1 cellular context compared by ENCODE assay signal in the genomic region with DNA sequence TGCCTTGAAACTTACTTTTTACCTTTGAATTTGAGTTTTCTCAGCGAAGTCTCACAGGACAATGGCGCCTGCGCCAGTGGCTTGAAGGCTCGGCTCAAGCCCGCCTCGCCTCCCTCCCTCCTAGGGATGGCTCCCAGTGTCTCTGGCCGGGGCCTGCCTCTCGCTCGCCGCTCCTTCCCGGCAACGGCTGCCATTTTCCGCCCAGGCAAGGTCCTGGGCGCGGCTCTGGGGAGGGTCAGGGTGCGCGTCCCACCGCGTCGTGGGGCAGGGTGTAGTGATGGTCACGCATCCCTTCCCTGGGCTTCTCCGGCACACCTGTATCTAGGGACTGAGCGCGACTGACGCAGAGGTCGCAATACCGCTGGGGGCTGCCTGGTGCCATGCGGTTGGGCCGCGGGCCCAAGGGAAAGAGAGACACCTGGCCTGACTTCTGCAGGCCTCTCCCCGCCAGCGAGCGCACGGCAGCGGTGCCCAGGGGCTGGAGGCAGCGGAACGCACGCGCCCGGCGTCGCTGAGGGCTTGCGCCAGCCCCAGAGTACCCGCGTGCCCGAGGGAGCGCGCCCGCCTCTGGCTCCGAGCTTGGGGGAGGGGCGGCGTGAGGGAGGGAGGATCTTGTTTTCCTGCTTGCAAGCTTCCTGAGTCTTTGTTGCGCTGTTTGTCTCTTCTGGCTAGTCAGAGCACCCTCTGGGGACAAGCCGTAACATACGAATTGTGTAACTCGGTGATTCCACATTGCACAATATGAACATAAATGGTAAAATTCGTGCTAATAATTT.
TF ChIP-seq lines count a peak whose summit lies in the region.

No MANE protein-coding gene starts in this region.

TF ChIP-seq in HepG2, 621 proteins besides CTCF, POLR2A, EP300 and RAD21 (continued from another document and continues in another):
- TF ChIP-seq ZNF281 (CRISPR knock-in tag; IDR thresholded peaks at IDR 0.05; ENCODE audit: borderline replicate concordance) = peak; percentile 97
- TF ChIP-seq GZF1 (CRISPR knock-in tag; IDR thresholded peaks at IDR 0.05) = no peak
- no peak for TF ChIP-seq ZNF850 (CRISPR knock-in tag; conservative IDR thresholded peaks at IDR 0.05)
- no peak for TF ChIP-seq ZNF556 (CRISPR knock-in tag; IDR thresholded peaks at IDR 0.05; ENCODE audit: borderline replicate concordance)
- TF ChIP-seq MXD4 (CRISPR knock-in tag; IDR thresholded peaks at IDR 0.05) = 0 out of 2 replicates have a peak, but pooled peaks have one; percentile 24
- peak; percentile 54; the same call in 1 of the 2 replicates for TF ChIP-seq ZFX (CRISPR knock-in tag; IDR thresholded peaks at IDR 0.05; ENCODE audit: low read depth)
- no peak for TF ChIP-seq HNRNPL (IDR thresholded peaks at IDR 0.05; ENCODE audit: low read depth, low read length)
- TF ChIP-seq MLXIP (CRISPR knock-in tag; IDR thresholded peaks at IDR 0.05; ENCODE audit: borderline replicate concordance) = no peak
- TF ChIP-seq ETV6 (CRISPR knock-in tag; conservative IDR thresholded peaks at IDR 0.05) = no peak
- TF ChIP-seq ATF7-NPFF (CRISPR knock-in tag; IDR thresholded peaks at IDR 0.05; ENCODE audit: low read depth) = peak; percentile 59; the same call in 1 of the 2 replicates
- TF ChIP-seq ZBTB26 (CRISPR knock-in tag; IDR thresholded peaks at IDR 0.05; ENCODE audit: borderline replicate concordance) = no peak
- peak; percentile 56; the same call in 1 of the 2 replicates for TF ChIP-seq UBTF (CRISPR knock-in tag; IDR thresholded peaks at IDR 0.05)
- TF ChIP-seq ZNF761 (CRISPR knock-in tag; conservative IDR thresholded peaks at IDR 0.05) = no peak
- TF ChIP-seq, protein P1, sequence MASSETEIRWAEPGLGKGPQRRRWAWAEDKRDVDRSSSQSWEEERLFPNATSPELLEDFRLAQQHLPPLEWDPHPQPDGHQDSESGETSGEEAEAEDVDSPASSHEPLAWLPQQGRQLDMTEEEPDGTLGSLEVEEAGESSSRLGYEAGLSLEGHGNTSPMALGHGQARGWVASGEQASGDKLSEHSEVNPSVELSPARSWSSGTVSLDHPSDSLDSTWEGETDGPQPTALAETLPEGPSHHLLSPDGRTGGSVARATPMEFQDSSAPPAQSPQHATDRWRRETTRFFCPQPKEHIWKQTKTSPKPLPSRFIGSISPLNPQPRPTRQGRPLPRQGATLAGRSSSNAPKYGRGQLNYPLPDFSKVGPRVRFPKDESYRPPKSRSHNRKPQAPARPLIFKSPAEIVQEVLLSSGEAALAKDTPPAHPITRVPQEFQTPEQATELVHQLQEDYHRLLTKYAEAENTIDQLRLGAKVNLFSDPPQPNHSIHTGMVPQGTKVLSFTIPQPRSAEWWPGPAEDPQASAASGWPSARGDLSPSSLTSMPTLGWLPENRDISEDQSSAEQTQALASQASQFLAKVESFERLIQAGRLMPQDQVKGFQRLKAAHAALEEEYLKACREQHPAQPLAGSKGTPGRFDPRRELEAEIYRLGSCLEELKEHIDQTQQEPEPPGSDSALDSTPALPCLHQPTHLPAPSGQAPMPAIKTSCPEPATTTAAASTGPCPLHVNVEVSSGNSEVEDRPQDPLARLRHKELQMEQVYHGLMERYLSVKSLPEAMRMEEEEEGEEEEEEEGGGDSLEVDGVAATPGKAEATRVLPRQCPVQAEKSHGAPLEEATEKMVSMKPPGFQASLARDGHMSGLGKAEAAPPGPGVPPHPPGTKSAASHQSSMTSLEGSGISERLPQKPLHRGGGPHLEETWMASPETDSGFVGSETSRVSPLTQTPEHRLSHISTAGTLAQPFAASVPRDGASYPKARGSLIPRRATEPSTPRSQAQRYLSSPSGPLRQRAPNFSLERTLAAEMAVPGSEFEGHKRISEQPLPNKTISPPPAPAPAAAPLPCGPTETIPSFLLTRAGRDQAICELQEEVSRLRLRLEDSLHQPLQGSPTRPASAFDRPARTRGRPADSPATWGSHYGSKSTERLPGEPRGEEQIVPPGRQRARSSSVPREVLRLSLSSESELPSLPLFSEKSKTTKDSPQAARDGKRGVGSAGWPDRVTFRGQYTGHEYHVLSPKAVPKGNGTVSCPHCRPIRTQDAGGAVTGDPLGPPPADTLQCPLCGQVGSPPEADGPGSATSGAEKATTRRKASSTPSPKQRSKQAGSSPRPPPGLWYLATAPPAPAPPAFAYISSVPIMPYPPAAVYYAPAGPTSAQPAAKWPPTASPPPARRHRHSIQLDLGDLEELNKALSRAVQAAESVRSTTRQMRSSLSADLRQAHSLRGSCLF (CRISPR knock-in tag; IDR thresholded peaks at IDR 0.05; ENCODE audit: borderline replicate concordance) = no peak
- no peak for TF ChIP-seq RFX5 (IDR thresholded peaks at IDR 0.05; ENCODE audit: low read depth, low read length)
- TF ChIP-seq JUNB (CRISPR knock-in tag; IDR thresholded peaks at IDR 0.05; ENCODE audit: borderline replicate concordance) = no peak
- TF ChIP-seq NR2F6 (IDR thresholded peaks at IDR 0.05) = no peak
- 0 out of 2 replicates have a peak, but pooled peaks have one; percentile 5 for TF ChIP-seq NR2F6 (CRISPR knock-in tag; IDR thresholded peaks at IDR 0.05)
- no peak for TF ChIP-seq ZZZ3 (CRISPR knock-in tag; IDR thresholded peaks at IDR 0.05; ENCODE audit: borderline replicate concordance)
- 0 out of 2 replicates have a peak, but pooled peaks have one; percentile 64 for TF ChIP-seq PRMT3 (CRISPR knock-in tag; IDR thresholded peaks at IDR 0.05; ENCODE audit: borderline replicate concordance, low read depth)
- no peak for TF ChIP-seq HNF1B (CRISPR knock-in tag; IDR thresholded peaks at IDR 0.05)
- no peak for TF ChIP-seq MTERF4 (CRISPR knock-in tag; IDR thresholded peaks at IDR 0.05)
- TF ChIP-seq EZH2 (conservative IDR thresholded peaks at IDR 0.05; ENCODE audit: low read depth, low read length) = no peak
- TF ChIP-seq ZNF160 (CRISPR knock-in tag; IDR thresholded peaks at IDR 0.05) = 0 out of 2 replicates have a peak, but pooled peaks have one; percentile 48
- peak; percentile 51; the same call in 1 of the 2 replicates for TF ChIP-seq TBX2 (CRISPR knock-in tag; IDR thresholded peaks at IDR 0.05; ENCODE audit: borderline replicate concordance)
- TF ChIP-seq, protein P2, sequence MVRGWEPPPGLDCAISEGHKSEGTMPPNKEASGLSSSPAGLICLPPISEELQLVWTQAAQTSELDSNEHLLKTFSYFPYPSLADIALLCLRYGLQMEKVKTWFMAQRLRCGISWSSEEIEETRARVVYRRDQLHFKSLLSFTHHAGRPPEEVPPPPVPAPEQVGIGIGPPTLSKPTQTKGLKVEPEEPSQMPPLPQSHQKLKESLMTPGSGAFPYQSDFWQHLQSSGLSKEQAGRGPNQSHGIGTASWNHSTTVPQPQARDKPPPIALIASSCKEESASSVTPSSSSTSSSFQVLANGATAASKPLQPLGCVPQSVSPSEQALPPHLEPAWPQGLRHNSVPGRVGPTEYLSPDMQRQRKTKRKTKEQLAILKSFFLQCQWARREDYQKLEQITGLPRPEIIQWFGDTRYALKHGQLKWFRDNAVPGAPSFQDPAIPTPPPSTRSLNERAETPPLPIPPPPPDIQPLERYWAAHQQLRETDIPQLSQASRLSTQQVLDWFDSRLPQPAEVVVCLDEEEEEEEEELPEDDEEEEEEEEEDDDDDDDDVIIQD (CRISPR knock-in tag; IDR thresholded peaks at IDR 0.05; ENCODE audit: low read depth) = no peak
- peak; percentile 62; the same call in 1 of the 2 replicates for TF ChIP-seq KDM5B (CRISPR knock-in tag; IDR thresholded peaks at IDR 0.05; ENCODE audit: borderline replicate concordance)
- TF ChIP-seq KLF6 (CRISPR knock-in tag; IDR thresholded peaks at IDR 0.05) = no peak
- TF ChIP-seq NFE2 (CRISPR knock-in tag; IDR thresholded peaks at IDR 0.05) = no peak
- TF ChIP-seq ARID2 (CRISPR knock-in tag; IDR thresholded peaks at IDR 0.05; ENCODE audit: borderline replicate concordance) = no peak
- TF ChIP-seq ATF7 (IDR thresholded peaks at IDR 0.05) = no peak
- 0 out of 2 replicates have a peak, but pooled peaks have one; percentile 21 for TF ChIP-seq ATF7 (CRISPR knock-in tag; IDR thresholded peaks at IDR 0.05)
- no peak for TF ChIP-seq ZNF570 (CRISPR knock-in tag; IDR thresholded peaks at IDR 0.05; ENCODE audit: borderline replicate concordance)
- TF ChIP-seq ZSCAN30 (CRISPR knock-in tag; IDR thresholded peaks at IDR 0.05) = no peak
- TF ChIP-seq BATF2 (CRISPR knock-in tag; IDR thresholded peaks at IDR 0.05) = no peak
- 0 out of 2 replicates have a peak, but pooled peaks have one; percentile 27 for TF ChIP-seq FOXJ3 (CRISPR knock-in tag; IDR thresholded peaks at IDR 0.05; ENCODE audit: borderline replicate concordance)
- no peak for TF ChIP-seq ZNF20 (CRISPR knock-in tag; IDR thresholded peaks at IDR 0.05)
